ENCODE assay signal across 1 cellular context in the genomic region with DNA sequence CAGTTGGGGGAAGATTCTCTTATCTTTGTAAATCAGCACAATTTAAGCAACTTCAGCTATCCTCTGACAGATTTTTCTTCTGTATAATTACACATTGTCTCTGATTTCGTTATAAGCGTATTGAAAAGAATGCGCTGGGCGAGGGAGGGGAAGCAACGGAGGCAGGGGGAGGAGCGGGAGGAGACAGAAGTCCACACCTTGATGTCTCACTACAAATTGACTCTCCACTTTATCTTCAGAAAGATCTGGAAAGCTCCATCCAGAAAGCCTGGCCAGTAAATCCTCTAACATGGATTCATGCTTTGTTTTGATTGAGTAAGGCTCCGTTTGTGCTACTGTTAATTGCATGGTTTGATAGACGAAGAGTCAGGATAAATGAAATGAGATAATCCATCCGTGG.
TF ChIP-seq lines count a peak whose summit lies in the region.

No MANE protein-coding gene starts in this region.

TF ChIP-seq in GM23338, 12 proteins besides CTCF, POLR2A, EP300 and RAD21 (continued from another document):
- TF ChIP-seq ETS1 (IDR thresholded peaks at IDR 0.05) = no peak
